In the genomic region with DNA sequence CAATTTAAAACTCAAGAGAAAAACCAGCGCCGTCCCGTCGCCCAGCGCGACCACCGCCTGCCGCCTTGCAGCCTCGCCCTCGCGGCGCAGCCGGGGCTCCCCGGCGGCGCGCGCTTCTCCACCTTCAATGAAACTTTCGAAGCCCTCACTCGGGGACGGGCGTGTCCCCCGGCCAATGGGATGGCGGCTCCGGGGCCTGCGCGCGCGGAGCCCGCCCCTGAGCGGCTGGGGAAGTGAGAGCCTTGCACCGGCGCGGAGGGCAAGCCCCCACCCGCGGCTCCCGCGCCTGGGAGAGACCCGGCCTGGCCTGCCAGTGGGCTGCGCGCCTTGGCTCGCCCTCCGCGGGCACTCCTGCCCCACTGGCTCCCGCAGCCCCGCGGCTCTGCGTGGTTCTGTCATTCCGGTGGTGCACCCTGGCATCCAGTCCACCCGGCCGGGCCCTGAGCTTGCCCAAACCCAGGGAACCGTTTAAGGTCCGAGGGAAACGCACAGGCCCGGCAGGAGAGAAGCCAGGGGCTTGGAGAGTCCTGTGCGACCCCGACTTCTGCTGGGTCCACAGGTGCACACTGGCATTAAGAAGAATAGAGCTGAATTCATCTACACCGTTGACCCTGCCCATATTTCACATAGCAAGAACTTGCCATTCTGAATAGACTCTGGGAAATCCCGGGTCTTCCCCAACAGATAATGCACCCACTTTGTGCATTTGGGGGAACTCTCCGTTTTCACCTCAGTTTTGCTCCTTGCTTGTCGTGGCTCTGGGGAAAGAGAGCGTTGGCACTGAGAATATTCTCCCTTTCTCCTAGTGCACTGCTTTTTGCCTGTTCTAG, we compare ENCODE assay signal across 8 cellular contexts. TPM values are rescaled to one million over a fixed set of nuclear protein-coding genes. Genes with fewer than 3 reads are reported as not detected.
DNase-seq lines count a peak whose midpoint lies in the region; ATAC-seq and TF ChIP-seq lines count a peak whose summit lies in the region.

PIEZO2 (minus strand) TSS at position 129 of the 830 bp plus-strand sequence. CDS start 981 bp downstream, outside the sequence.

- CTCF ChIA-PET in A673 (lab: Charles Lee), result interaction anchor here (0.6 kb wide), 1 partner anchor 329 kb away, joined by 3 read pairs; no protein-coding TSS in a partner anchor

- H3K79me2 ChIP-seq in smooth muscle cell (ENCODE audit: low read depth), result no peaks in the 10 kb centered on the region

- no peak within 1 kb of the TSS for H3K9ac ChIP-seq in smooth muscle cell (ENCODE audit: low read depth)

- H2AFZ ChIP-seq in smooth muscle cell (ENCODE audit: low read depth), result peak within 1 kb of the TSS; percentile 90

- no peaks in the 10 kb centered on the region for H4K20me1 ChIP-seq in smooth muscle cell (ENCODE audit: low read depth)

- H3F3A ChIP-seq in smooth muscle cell (ENCODE audit: low read depth), result no peaks in the 10 kb centered on the region

- H3K27me3 ChIP-seq in A673 (replicated peaks; ENCODE audit: insufficient read depth, low read depth, low read length, poor library complexity), result peaks cover 52% of the 10 kb centered on the region
- H3K27me3 ChIP-seq in smooth muscle cell (ENCODE audit: low read depth), result peaks cover 81% of the 10 kb centered on the region

- no peaks in the 10 kb centered on the region for H3K9me3 ChIP-seq in A673 (ENCODE audit: low read depth, low read length, poor library complexity, severe bottlenecking)
- no peaks in the 10 kb centered on the region for H3K9me3 ChIP-seq in smooth muscle cell (replicated peaks; ENCODE audit: low read depth)

- 6% methylated on average over 62 of the region's 62 CpGs for WGBS in smooth muscle cell (ENCODE audit: low lambda C conversion rate)

- TF ChIP-seq CTCF in A673 (conservative IDR thresholded peaks at IDR 0.05; ENCODE audit: low read depth, low read length), result no peak
- no peak for TF ChIP-seq CTCF in astrocyte of the cerebellum (IDR thresholded peaks at IDR 0.05; ENCODE audit: low read depth, low read length, missing control alignments)
- TF ChIP-seq CTCF in smooth muscle cell (IDR thresholded peaks at IDR 0.05; ENCODE audit: borderline replicate concordance, insufficient read depth, poor library complexity, severe bottlenecking), result no peak

- H3K4me1 ChIP-seq in A673 (ENCODE audit: insufficient read depth, low read length, poor library complexity, severe bottlenecking) (peaks cover 17% of the 10 kb centered on the region), smooth muscle cell (ENCODE audit: low read depth) (peaks cover 10% of the 10 kb centered on the region)

- H3K4me2 ChIP-seq in smooth muscle cell, result peak within 1 kb of the TSS; percentile 97

- ATAC-seq in GM18858 (IDR thresholded peaks at IDR 0.05; ENCODE audit: unreplicated experiment), result peak; percentile 68
- peak; percentile 83 for ATAC-seq in HG03432 (IDR thresholded peaks at IDR 0.05; ENCODE audit: unreplicated experiment)
- ATAC-seq in activated CD4-positive, CD25-positive, alpha-beta regulatory T cell treated with anti-CD3 and anti-CD28 coated beads, Interleukin-2, amount 50 U/mL, for 24 hours, result no peak

- BruUV-seq in A673 (replicated peaks; lab: Mats Ljungman, UMichigan), result no TSS peak

- H3K36me3 ChIP-seq in A673 (ENCODE audit: insufficient read depth, low read length, poor library complexity, severe bottlenecking), result no peaks in the 10 kb centered on the region
- no peaks in the 10 kb centered on the region for H3K36me3 ChIP-seq in smooth muscle cell (ENCODE audit: low read depth)

- DNase-seq in A673 (ENCODE audit: low spot score), result peak; percentile 81
- DNase-seq in astrocyte of the cerebellum (ENCODE audit: low read depth), result peak; percentile 16
- DNase-seq in iPS-NIHi11 (ENCODE audit: low spot score), result peak; percentile 90
- no peak for DNase-seq in smooth muscle cell (lab: John Stamatoyannopoulos, UW; ENCODE audit: unreplicated experiment)
- no peak for DNase-seq in activated CD8-positive, alpha-beta memory T cell treated with anti-CD3 and anti-CD28 coated beads, Interleukin-2, amount 50 U/mL, for 4 hours

- H3K4me3 ChIP-seq in A673 (ENCODE audit: low read depth, low read length, poor library complexity, severe bottlenecking) (peak within 1 kb of the TSS; percentile 39), astrocyte of the cerebellum (ENCODE audit: low read depth, low read length) (peak within 1 kb of the TSS; percentile 45), smooth muscle cell (peak within 1 kb of the TSS; percentile 64)

- in situ Hi-C loops in astrocyte of the cerebellum (cut with HindIII; ENCODE audit: low sequenced_read_pairs), result loop anchor here (5.0 kb wide), 2 partner anchors 102 to 297 kb away; no protein-coding TSS in a partner anchor

- POLR2A ChIA-PET in A673 (lab: Charles Lee; ENCODE audit: low non-redundant PET), result no interaction called here

- intact Hi-C loops in A673 (cut with micrococcal nuclease; ENCODE audit: unreplicated experiment), result loop anchor here (1.0 to 10.0 kb wide), 4 partner anchors 107 to 1175 kb away; no protein-coding TSS in a partner anchor

- H3K27ac ChIP-seq in A673 (ENCODE audit: low read depth, low read length, poor library complexity, severe bottlenecking) (no peak within 1 kb of the TSS), smooth muscle cell (ENCODE audit: low read depth) (no peak within 1 kb of the TSS)

RNA-seq across cellular contexts. Expression of gene PIEZO2, which starts in this region (rescaled TPM):
- total RNA-seq in A673 (2021), result 5.5 and 8.8 TPM in 2 replicates
- total RNA-seq in smooth muscle cell, result 4.7 and 10.4 TPM in 2 replicates
- polyA plus RNA-seq in smooth muscle cell, result 1.3 and 2.3 TPM in 2 replicates

Comparison
In these comparisons a context has a peak if more than half of its experiments do, and no peak if none do; other contexts are left out.
1. DNase-seq: peak in A673 (single experiment), astrocyte of the cerebellum (single experiment) and iPS-NIHi11 (single experiment); none in smooth muscle cell (single experiment) and activated CD8-positive, alpha-beta memory T cell treated with anti-CD3 and anti-CD28 coated beads, Interleukin-2, amount 50 U/mL, for 4 hours (single experiment).
2. ATAC-seq: peak in GM18858 (single experiment) and HG03432 (single experiment); none in activated CD4-positive, CD25-positive, alpha-beta regulatory T cell treated with anti-CD3 and anti-CD28 coated beads, Interleukin-2, amount 50 U/mL, for 24 hours (0 of 2).
3. Peak in every context shown above with its lines, with median percentiles within 50 percentile points of each other: H3K4me3 ChIP-seq.